In genomic region chr5:56115589-56115988, GRCh38 we compare ENCODE assay signal across 3 cellular contexts.
"Had no signal": no experiment of that assay in that cellular context is flagged by ENCODE, and none has a peak within 500 bp of the region (broad histone marks: within the 10 kb centered on the region; RNA-seq: fewer than 3 reads in every experiment).

No MANE protein-coding gene starts in this region.

- DNase-seq: GDM1, GF-D8 had no signal

- ATAC-seq: GM12878 had no signal

- H3K4me3 ChIP-seq: GM12878 had no signal
